10 cellular contexts compared by ENCODE assay signal in genomic region chr17:6648181-6648580, GRCh38. TPM values are rescaled to one million over a fixed set of nuclear protein-coding genes. Genes with fewer than 3 reads are reported as not detected.
DNase-seq lines count a peak whose midpoint lies in the region; ATAC-seq and TF ChIP-seq lines count a peak whose summit lies in the region.
"Had no signal": no experiment of that assay in that cellular context is flagged by ENCODE, and none has a peak within 500 bp of the region (broad histone marks: within the 10 kb centered on the region; RNA-seq: fewer than 3 reads in every experiment).

No MANE protein-coding gene starts in this region.

- peaks cover 24% of the 10 kb centered on the region for H3K4me1 ChIP-seq in foreskin keratinocyte

- DNase-seq in GM20000 (ENCODE audit: low spot score) (peak; percentile 28), RWPE1 (ENCODE audit: low spot score) (no peak), foreskin keratinocyte (no peak), NCI-H2029 (lab: John Stamatoyannopoulos, UW) (no peak), NCI-H1930 (lab: John Stamatoyannopoulos, UW) (no peak)

- peak; percentile 36 for TF ChIP-seq CTCF in C4-2B (conservative IDR thresholded peaks at IDR 0.05)
- TF ChIP-seq CTCF in GM20000 (IDR thresholded peaks at IDR 0.05; ENCODE audit: extremely low read depth, missing control alignments): peak; percentile 20
- peak; percentile 31 for TF ChIP-seq CTCF in RWPE1 (conservative IDR thresholded peaks at IDR 0.05; ENCODE audit: low read depth)
- TF ChIP-seq CTCF in foreskin keratinocyte (conservative IDR thresholded peaks at IDR 0.05): peak; percentile 70

- POLR2A ChIA-PET in RWPE1 (lab: Yijun Ruan, JAX; ENCODE audit: low non-redundant PET): no interaction called here

- CTCF ChIA-PET in RWPE1 (lab: Yijun Ruan, JAX): interaction anchor here (0.7 to 0.9 kb wide), 2 partner anchors 10 to 31 kb away, joined by 3 read pairs; no protein-coding TSS in a partner anchor

- ATAC-seq in foreskin keratinocyte (peak; percentile 6), GM21528 (IDR thresholded peaks at IDR 0.05; ENCODE audit: low FRiP score, unreplicated experiment) (no peak), HG02610 (IDR thresholded peaks at IDR 0.05; ENCODE audit: unreplicated experiment) (no peak)
- ATAC-seq: esophagus mucosa had no signal

- H3K27me3 ChIP-seq in foreskin keratinocyte: no peaks in the 10 kb centered on the region
- H3K27me3 ChIP-seq: SJCRH30 had no signal

- H3K27ac ChIP-seq in C4-2B (no peak overlapping the region), RWPE1 (no peak overlapping the region), foreskin keratinocyte (no peak overlapping the region)
- H3K27ac ChIP-seq: SJCRH30 had no signal

RNA-seq across cellular contexts. Expression of gene MED31, which starts 3.2 kb away (rescaled TPM):
- total RNA-seq in foreskin keratinocyte: 30.5 and 34.6 TPM in 2 replicates
- polyA plus RNA-seq in foreskin keratinocyte: 49.2 TPM in 2 replicates

RNA-seq across cellular contexts. Expression of gene C17orf100, which starts 3.4 kb away (rescaled TPM):
- 0.88 and 1.2 TPM in 2 replicates for total RNA-seq in foreskin keratinocyte
- polyA plus RNA-seq in foreskin keratinocyte: 1.1 and 1.4 TPM in 2 replicates

RNA-seq across cellular contexts. Expression of gene TXNDC17, which starts 7.3 kb away (rescaled TPM):
- total RNA-seq in foreskin keratinocyte: 344 TPM in 2 replicates
- 611 and 639 TPM in 2 replicates for polyA plus RNA-seq in foreskin keratinocyte

RNA-seq across cellular contexts. Expression of gene KIAA0753, which starts 7.7 kb away (rescaled TPM):
- 16.6 and 18.6 TPM in 2 replicates for total RNA-seq in foreskin keratinocyte
- 4.1 and 4.5 TPM in 2 replicates for polyA plus RNA-seq in foreskin keratinocyte

Comparison
In these comparisons a context has a peak if more than half of its experiments do, and no peak if none do; other contexts are left out.
1. CTCF ChIP-seq: peak in every context shown above with its lines; median percentile 70 in foreskin keratinocyte; 36 in C4-2B; 31 in RWPE1; 20 in GM20000.